Comparison of ENCODE assay signal across 15 cellular contexts in the genomic region with DNA sequence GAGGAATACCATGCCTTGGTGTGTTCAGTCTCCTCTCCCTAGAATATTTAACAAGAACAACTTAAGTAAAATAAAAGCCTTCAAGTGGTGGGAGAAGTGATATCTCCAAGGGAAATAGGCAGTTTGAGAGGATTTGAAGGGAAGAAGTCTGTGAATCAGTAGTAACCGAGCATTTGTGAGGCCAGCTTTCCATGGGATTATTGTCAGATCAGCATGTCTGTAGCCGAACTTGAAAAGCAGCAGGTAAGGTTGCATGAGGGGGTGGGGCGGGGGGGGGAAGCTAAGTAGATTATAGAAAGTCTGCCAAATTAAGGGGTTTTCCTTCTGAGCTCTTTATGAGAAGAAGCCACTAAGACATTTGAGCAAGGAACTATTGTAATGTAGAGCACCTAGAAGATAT.
DNase-seq lines count a peak whose midpoint lies in the region; ATAC-seq and TF ChIP-seq lines count a peak whose summit lies in the region.
"Had no signal": no experiment of that assay in that cellular context is flagged by ENCODE, and none has a peak within 500 bp of the region (broad histone marks: within the 10 kb centered on the region; RNA-seq: fewer than 3 reads in every experiment).

No MANE protein-coding gene starts in this region.

- H3K4me1 Mint-ChIP-seq in GM23338, result peaks cover 14% of the 10 kb centered on the region; the same call in 2 of the 3 replicates
- peaks cover 5% of the 10 kb centered on the region for H3K4me1 Mint-ChIP-seq in nephron
- no peaks in the 10 kb centered on the region for H3K4me1 Mint-ChIP-seq in activated T-cell treated with anti-CD3 and anti-CD28 coated beads, Interleukin-2, amount 50 U/mL, for 72 hours (ENCODE audit: low read depth)
- H3K4me1 Mint-ChIP-seq: B cell had no signal

- H3K79me2 ChIP-seq in GM23338 (replicated peaks; ENCODE audit: insufficient read depth), result no peaks in the 10 kb centered on the region
- H3K79me2 ChIP-seq in osteoblast (ENCODE audit: insufficient read depth, low read length), result no peaks in the 10 kb centered on the region

- DNase-seq in GM23338 (ENCODE audit: low spot score), result no peak
- DNase-seq in NCI-H524 treated with DMSO at 0.1 percent for 48 hours (lab: John Stamatoyannopoulos, UW), result peak; percentile 89
- DNase-seq in WERI-Rb-1, result peak; percentile 76
- no peak for DNase-seq in DMS114 treated with DMSO at 0.1 percent for 48 hours (lab: John Stamatoyannopoulos, UW; ENCODE audit: unreplicated experiment)
- DNase-seq in activated T-cell treated with anti-CD3 and anti-CD28 coated beads, Interleukin-2, amount 50 U/mL, for 72 hours, result no peak
- no peak for DNase-seq in osteoblast (ENCODE audit: insufficient read length, low spot score, missing footprints)
- DNase-seq: C1 segment of cervical spinal cord; CD4-positive, alpha-beta T cell; DMS53; GF-D8; IMR-90 had no signal

- H3K27ac Mint-ChIP-seq in GM23338, result peak overlapping the region; percentile 85
- peak overlapping the region in 2 of 3 experiments; percentile 7 to 83 for H3K27ac Mint-ChIP-seq in nephron
- no peak overlapping the region for H3K27ac Mint-ChIP-seq in activated T-cell treated with anti-CD3 and anti-CD28 coated beads, Interleukin-2, amount 50 U/mL, for 72 hours
- H3K27ac Mint-ChIP-seq: B cell; CD4-positive, alpha-beta T cell had no signal

- H3K36me3 Mint-ChIP-seq in GM23338 (ENCODE audit: low read depth) (no peaks in the 10 kb centered on the region), nephron (ENCODE audit: low read depth) (no peaks in the 10 kb centered on the region)
- no peaks in the 10 kb centered on the region for H3K36me3 Mint-ChIP-seq in activated T-cell treated with anti-CD3 and anti-CD28 coated beads, Interleukin-2, amount 50 U/mL, for 72 hours (ENCODE audit: insufficient read depth in 2 of 2)

- H3K9me3 ChIP-seq in WERI-Rb-1 (ENCODE audit: severe bottlenecking) (no peaks in the 10 kb centered on the region), osteoblast (ENCODE audit: low read depth, low read length) (no peaks in the 10 kb centered on the region)

- H3K4me3 ChIP-seq in GM23338 (no peak overlapping the region), WERI-Rb-1 (ENCODE audit: low read depth, low read length) (no peak overlapping the region), osteoblast (ENCODE audit: insufficient read depth, low read length) (no peak overlapping the region)

- H3K27me3 Mint-ChIP-seq in GM23338 (ENCODE audit: insufficient read depth, low read depth, poor library complexity), result no peaks in the 10 kb centered on the region
- no peaks in the 10 kb centered on the region for H3K27me3 Mint-ChIP-seq in nephron (ENCODE audit: low read depth)
- no peaks in the 10 kb centered on the region for H3K27me3 Mint-ChIP-seq in activated T-cell treated with anti-CD3 and anti-CD28 coated beads, Interleukin-2, amount 50 U/mL, for 72 hours (ENCODE audit: low read depth)
- H3K27me3 Mint-ChIP-seq: B cell; CD4-positive, alpha-beta T cell had no signal

- no peaks in the 10 kb centered on the region for H3K36me3 ChIP-seq in GM23338 (ENCODE audit: insufficient read depth)
- H3K36me3 ChIP-seq in WERI-Rb-1, result no peaks in the 10 kb centered on the region
- no peaks in the 10 kb centered on the region for H3K36me3 ChIP-seq in osteoblast (ENCODE audit: insufficient read depth, low read length)

- H4K20me1 ChIP-seq in GM23338 (replicated peaks; ENCODE audit: insufficient read depth) (no peaks in the 10 kb centered on the region), osteoblast (ENCODE audit: insufficient read depth, low read length) (no peaks in the 10 kb centered on the region)

- H2AFZ ChIP-seq in GM23338 (no peak overlapping the region), osteoblast (ENCODE audit: low read length) (no peak overlapping the region)

- no peak overlapping the region for H3K27ac ChIP-seq in GM23338 (ENCODE audit: low read depth)
- H3K27ac ChIP-seq in WERI-Rb-1, result peak overlapping the region; percentile 69
- no peak overlapping the region for H3K27ac ChIP-seq in osteoblast (ENCODE audit: low read depth, low read length)
- H3K27ac ChIP-seq: HL-60 had no signal

- peak; percentile 38; the same call in 1 of the 3 replicates for ATAC-seq in GM23338
- ATAC-seq in activated T-cell treated with anti-CD3 and anti-CD28 coated beads, Interleukin-2, amount 50 U/mL, for 72 hours (replicated peaks in 1 of 2), result no peak
- ATAC-seq: HCT116 had no signal

- H3F3A ChIP-seq in GM23338 (replicated peaks; ENCODE audit: low read depth), result no peaks in the 10 kb centered on the region

- no peak for TF ChIP-seq CTCF in GM23338 (conservative IDR thresholded peaks at IDR 0.05; ENCODE audit: low read depth in 2 of 2)
- TF ChIP-seq CTCF in WERI-Rb-1 (IDR thresholded peaks at IDR 0.05; ENCODE audit: low read depth, low read length), result no peak
- no peak for TF ChIP-seq CTCF in nephron (IDR thresholded peaks at IDR 0.05; ENCODE audit: unreplicated experiment in 3 of 3)
- no peak for TF ChIP-seq CTCF in osteoblast (IDR thresholded peaks at IDR 0.05; ENCODE audit: extremely low read depth, low read depth, low read length)

- H3K4me2 ChIP-seq in GM23338 (no peak overlapping the region), osteoblast (ENCODE audit: insufficient read depth, low read length) (no peak overlapping the region)

- H3K9me3 Mint-ChIP-seq in GM23338, result no peaks in the 10 kb centered on the region
- H3K9me3 Mint-ChIP-seq in nephron, result no peaks in the 10 kb centered on the region
- H3K9me3 Mint-ChIP-seq in activated T-cell treated with anti-CD3 and anti-CD28 coated beads, Interleukin-2, amount 50 U/mL, for 72 hours, result no peaks in the 10 kb centered on the region
- H3K9me3 Mint-ChIP-seq: CD4-positive, alpha-beta T cell had no signal

- H3K27me3 ChIP-seq in GM23338 (ENCODE audit: insufficient read depth) (no peaks in the 10 kb centered on the region), WERI-Rb-1 (ENCODE audit: insufficient read depth, low read depth, severe bottlenecking) (no peaks in the 10 kb centered on the region), osteoblast (ENCODE audit: insufficient read depth, low read length) (no peaks in the 10 kb centered on the region)

- H3K9me2 ChIP-seq in GM23338 (ENCODE audit: insufficient read depth), result no peaks in the 10 kb centered on the region

- H3K4me3 Mint-ChIP-seq in GM23338 (no peak overlapping the region), nephron (no peak overlapping the region)
- no peak overlapping the region for H3K4me3 Mint-ChIP-seq in activated T-cell treated with anti-CD3 and anti-CD28 coated beads, Interleukin-2, amount 50 U/mL, for 72 hours
- H3K4me3 Mint-ChIP-seq: B cell; CD4-positive, alpha-beta T cell had no signal

- H3K4me1 ChIP-seq in GM23338 (ENCODE audit: insufficient read depth), result no peaks in the 10 kb centered on the region; the same call in 1 of the 2 replicates
- H3K4me1 ChIP-seq in osteoblast (ENCODE audit: insufficient read depth, low read length), result no peaks in the 10 kb centered on the region

TF ChIP-seq in GM23338, 12 proteins besides CTCF, POLR2A, EP300 and RAD21 (continues in another document):
- no peak for TF ChIP-seq JUNB (IDR thresholded peaks at IDR 0.05; ENCODE audit: unreplicated experiment)

Comparison
In these comparisons a context has a peak if more than half of its experiments do, and no peak if none do; other contexts are left out.
1. DNase-seq: peak in NCI-H524 treated with DMSO at 0.1 percent for 48 hours (single experiment) and WERI-Rb-1 (single experiment); none in GM23338 (single experiment), DMS114 treated with DMSO at 0.1 percent for 48 hours (single experiment), activated T-cell treated with anti-CD3 and anti-CD28 coated beads, Interleukin-2, amount 50 U/mL, for 72 hours (0 of 2) and osteoblast (single experiment).